In the genomic region with DNA sequence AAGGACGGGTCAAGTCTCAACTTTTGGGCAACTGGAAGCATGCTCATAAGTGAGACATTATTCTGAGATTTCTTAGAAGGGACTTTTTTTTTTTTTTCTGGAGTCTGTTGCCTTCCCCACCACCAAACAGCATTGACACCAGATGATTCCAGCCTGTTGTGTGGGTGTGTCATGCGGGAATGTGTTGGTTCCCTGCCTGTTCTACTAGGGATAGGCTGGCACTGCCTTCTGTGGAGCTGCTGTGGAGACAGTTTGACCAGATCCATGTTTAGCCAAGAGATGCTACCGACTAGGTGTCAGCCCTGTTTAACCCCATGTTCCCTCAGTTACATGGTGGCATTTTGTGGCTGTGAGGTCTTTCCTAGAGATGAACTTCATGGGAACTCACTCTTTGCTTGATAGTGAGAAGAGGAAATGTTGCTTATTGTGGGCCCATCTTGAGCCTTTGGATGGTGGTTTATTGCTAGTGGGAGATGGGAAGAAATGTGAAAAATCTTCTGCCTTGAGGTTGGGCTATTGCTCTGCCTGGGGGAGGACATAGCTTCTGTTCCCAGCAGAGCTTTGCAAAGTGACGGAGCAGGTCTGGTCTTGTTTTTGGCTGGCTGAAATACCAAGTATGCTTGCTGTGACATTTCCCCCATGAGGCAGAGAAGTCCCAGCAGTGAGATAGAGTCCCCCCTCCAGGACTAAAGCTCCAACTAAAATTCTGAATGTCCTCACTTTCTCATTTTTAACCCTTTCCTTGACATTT, we compare ENCODE assay signal across 1 cellular context.
TF ChIP-seq lines count a peak whose summit lies in the region.

No MANE protein-coding gene starts in this region.

TF ChIP-seq in HepG2, 621 proteins besides CTCF, POLR2A, EP300 and RAD21:
- no peak for TF ChIP-seq NRL (CRISPR knock-in tag; IDR thresholded peaks at IDR 0.05; ENCODE audit: borderline replicate concordance)
